In the genomic region with DNA sequence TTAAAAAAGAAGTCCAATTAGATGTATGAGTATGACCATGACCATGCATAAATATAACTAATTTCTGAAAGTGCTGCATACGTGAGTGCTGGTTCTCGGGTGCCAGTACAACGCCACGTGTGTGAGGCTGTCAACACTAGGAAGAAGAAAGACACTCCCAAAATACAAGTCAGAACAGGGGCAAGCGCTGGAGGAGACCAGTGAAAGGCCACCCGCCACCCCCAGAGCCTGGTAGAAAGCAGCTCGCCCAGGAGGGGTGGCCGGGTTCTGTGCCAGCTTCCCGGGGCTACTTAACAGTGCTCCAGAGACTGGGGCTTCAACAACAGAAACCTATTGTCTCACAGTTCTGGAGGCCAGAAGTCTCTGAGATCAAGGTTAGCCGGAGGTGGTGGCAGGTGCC, we compare ENCODE assay signal across 25 cellular contexts.
"Had no signal": no experiment of that assay in that cellular context is flagged by ENCODE, and none has a peak within 500 bp of the region (broad histone marks: within the 10 kb centered on the region; RNA-seq: fewer than 3 reads in every experiment).

No MANE protein-coding gene starts in this region.

- DNase-seq: colonic mucosa; dermis blood vessel endothelial cell; effector memory CD4-positive, alpha-beta T cell; foreskin keratinocyte; heart left ventricle; kidney; left cardiac atrium; stimulated activated CD4-positive, alpha-beta T cell treated with anti-CD3 and anti-CD28 coated beads, Interleukin-15, amount 100 ng/mL, for 24 hours; stimulated activated CD4-positive, alpha-beta T cell treated with anti-CD3 and anti-CD28 coated beads, Interleukin-2, amount 100 ng/mL, for 48 hours; stimulated activated naive B cell treated with anti-CD40 and anti-IgM and Interleukin-4, amounts not matched to agents 10 μg/mL and 1 μg/mL and 100 μg/mL, for 72 hours; transverse colon had no signal

- H3K4me3 ChIP-seq: colonic mucosa, esophagus muscularis mucosa, gastroesophageal sphincter, heart left ventricle, hepatocyte, lung, prostate gland, right atrium auricular region, skin epidermis, transverse colon, vagina had no signal

- H3K27me3 Mint-ChIP-seq: stimulated activated naive CD8-positive, alpha-beta T cell treated with anti-CD3 and anti-CD28 coated beads, Interleukin-15, Interleukin-2, amounts not matched to agents 100 ng/mL and 50 ng/mL, for 24 hours had no signal

- H3K4me3 Mint-ChIP-seq: memory B cell; natural killer cell treated with Interleukin-12 subunit alpha and Interleukin-12 subunit beta and Interleukin-15 and Interleukin-18, amount 100 ng/mL, for 72 hours; neural crest cell; stimulated activated naive B cell treated with anti-CD40 and anti-IgM and Interleukin-4, amounts not matched to agents 10 μg/mL and 1 μg/mL and 100 μg/mL, for 72 hours; stimulated activated naive CD8-positive, alpha-beta T cell treated with anti-CD3 and anti-CD28 coated beads, Interleukin-15, Interleukin-2, amounts not matched to agents 100 ng/mL and 50 ng/mL, for 24 hours had no signal

- H3K9me3 ChIP-seq: colonic mucosa, esophagus muscularis mucosa, gastroesophageal sphincter, heart left ventricle, neutrophil, prostate gland, right atrium auricular region, transverse colon, vagina had no signal

- H3K36me3 Mint-ChIP-seq: memory B cell; natural killer cell treated with Interleukin-12 subunit alpha and Interleukin-12 subunit beta and Interleukin-15 and Interleukin-18, amount 100 ng/mL, for 72 hours; stimulated activated naive B cell treated with anti-CD40 and anti-IgM and Interleukin-4, amounts not matched to agents 10 μg/mL and 1 μg/mL and 100 μg/mL, for 72 hours had no signal

- H3K9me3 Mint-ChIP-seq: memory B cell; natural killer cell treated with Interleukin-12 subunit alpha and Interleukin-12 subunit beta and Interleukin-15 and Interleukin-18, amount 100 ng/mL, for 72 hours; neural crest cell; stimulated activated naive B cell treated with anti-CD40 and anti-IgM and Interleukin-4, amounts not matched to agents 10 μg/mL and 1 μg/mL and 100 μg/mL, for 72 hours; stimulated activated naive CD8-positive, alpha-beta T cell treated with anti-CD3 and anti-CD28 coated beads, Interleukin-15, Interleukin-2, amounts not matched to agents 100 ng/mL and 50 ng/mL, for 24 hours had no signal

- H3K4me1 Mint-ChIP-seq: neural crest cell had no signal

- ATAC-seq: foreskin keratinocyte; gastroesophageal sphincter; heart left ventricle; left cardiac atrium; natural killer cell treated with Interleukin-12 subunit alpha and Interleukin-12 subunit beta and Interleukin-15 and Interleukin-18, amount 100 ng/mL, for 72 hours; stimulated activated naive B cell treated with anti-CD40 and anti-IgM and Interleukin-4, amounts not matched to agents 10 μg/mL and 1 μg/mL and 100 μg/mL, for 72 hours had no signal

- H3K27ac Mint-ChIP-seq: memory B cell; natural killer cell treated with Interleukin-12 subunit alpha and Interleukin-12 subunit beta and Interleukin-15 and Interleukin-18, amount 100 ng/mL, for 72 hours; stimulated activated naive B cell treated with anti-CD40 and anti-IgM and Interleukin-4, amounts not matched to agents 10 μg/mL and 1 μg/mL and 100 μg/mL, for 72 hours; stimulated activated naive CD8-positive, alpha-beta T cell treated with anti-CD3 and anti-CD28 coated beads, Interleukin-15, Interleukin-2, amounts not matched to agents 100 ng/mL and 50 ng/mL, for 24 hours had no signal

- H3K4me1 ChIP-seq: colonic mucosa, esophagus muscularis mucosa, foreskin keratinocyte, gastroesophageal sphincter, heart left ventricle, parathyroid adenoma, prostate gland, right atrium auricular region, transverse colon, vagina had no signal

- H3K27me3 ChIP-seq: colonic mucosa, foreskin keratinocyte, heart left ventricle, hepatocyte, right atrium auricular region, vagina had no signal

- H3K27ac ChIP-seq: colonic mucosa, esophagus muscularis mucosa, foreskin keratinocyte, gastroesophageal sphincter, heart left ventricle, hepatocyte, neutrophil, parathyroid adenoma, prostate gland, right atrium auricular region, skin epidermis, transverse colon, vagina had no signal

- H3K36me3 ChIP-seq: colonic mucosa, esophagus muscularis mucosa, gastroesophageal sphincter, heart left ventricle, neutrophil, prostate gland, right atrium auricular region, transverse colon, vagina had no signal
